ENCODE assay signal across 1 cellular context in genomic region chr2:181393472-181393871, GRCh38.
TF ChIP-seq lines count a peak whose summit lies in the region.

No MANE protein-coding gene starts in this region.

TF ChIP-seq in HepG2, 621 proteins besides CTCF, POLR2A, EP300 and RAD21 (continued from another document):
- no peak for TF ChIP-seq ATF2 (CRISPR knock-in tag; IDR thresholded peaks at IDR 0.05)
- no peak for TF ChIP-seq ELF1 (CRISPR knock-in tag; IDR thresholded peaks at IDR 0.05)
- no peak for TF ChIP-seq ZNF784 (CRISPR knock-in tag; IDR thresholded peaks at IDR 0.05; ENCODE audit: borderline replicate concordance)
- no peak for TF ChIP-seq HHEX (CRISPR knock-in tag; IDR thresholded peaks at IDR 0.05)
- TF ChIP-seq YY1 (IDR thresholded peaks at IDR 0.05; ENCODE audit: insufficient read depth, insufficient replicate concordance, low read depth, low read length) = no peak
- TF ChIP-seq GABPA (IDR thresholded peaks at IDR 0.05; ENCODE audit: low read depth, low read length) = no peak
- peak; percentile 39; the same call in 1 of the 2 replicates for TF ChIP-seq GABPA (CRISPR knock-in tag; IDR thresholded peaks at IDR 0.05; ENCODE audit: low read depth)
- TF ChIP-seq ZSCAN9 (CRISPR knock-in tag; IDR thresholded peaks at IDR 0.05; ENCODE audit: borderline replicate concordance) = no peak
- TF ChIP-seq IRF2 (CRISPR knock-in tag; IDR thresholded peaks at IDR 0.05) = peak; percentile 88
- 0 out of 4 replicates have a peak, but pooled peaks of 1 of the 2 experiments have one; percentile 22 for TF ChIP-seq ATF4 (CRISPR knock-in tag; IDR thresholded peaks at IDR 0.05)
- no peak for TF ChIP-seq CREB1 (IDR thresholded peaks at IDR 0.05)
- TF ChIP-seq CREB1 (CRISPR knock-in tag; IDR thresholded peaks at IDR 0.05) = no peak
- no peak for TF ChIP-seq MED13 (CRISPR knock-in tag; IDR thresholded peaks at IDR 0.05)
- no peak for TF ChIP-seq ZNF354B (CRISPR knock-in tag; IDR thresholded peaks at IDR 0.05)
- TF ChIP-seq TBX2 (CRISPR knock-in tag; IDR thresholded peaks at IDR 0.05; ENCODE audit: borderline replicate concordance) = no peak
- no peak for TF ChIP-seq CENPX (CRISPR knock-in tag; IDR thresholded peaks at IDR 0.05)
- no peak for TF ChIP-seq BRCA1 (CRISPR knock-in tag; IDR thresholded peaks at IDR 0.05)
- TF ChIP-seq ZSCAN31 (CRISPR knock-in tag; IDR thresholded peaks at IDR 0.05; ENCODE audit: low read depth) = no peak
- no peak for TF ChIP-seq IKZF1 (IDR thresholded peaks at IDR 0.05)
- TF ChIP-seq RFXANK (CRISPR knock-in tag; IDR thresholded peaks at IDR 0.05) = no peak
- TF ChIP-seq ZNF598 (CRISPR knock-in tag; IDR thresholded peaks at IDR 0.05; ENCODE audit: borderline replicate concordance) = no peak
- TF ChIP-seq XBP1 (CRISPR knock-in tag; IDR thresholded peaks at IDR 0.05) = no peak
- TF ChIP-seq KAT8 (CRISPR knock-in tag; IDR thresholded peaks at IDR 0.05) = 0 out of 2 replicates have a peak, but pooled peaks have one; percentile 29
- no peak for TF ChIP-seq ARID3A (IDR thresholded peaks at IDR 0.05; ENCODE audit: low read depth, low read length)
- no peak for TF ChIP-seq MAFF (IDR thresholded peaks at IDR 0.05; ENCODE audit: low read depth, low read length)
- no peak for TF ChIP-seq MEIS2 (CRISPR knock-in tag; IDR thresholded peaks at IDR 0.05)
- no peak for TF ChIP-seq TFDP2 (CRISPR knock-in tag; IDR thresholded peaks at IDR 0.05)
